ENCODE assay signal across 15 cellular contexts in genomic region chr15:100332231-100332630, GRCh38. TPM values are rescaled to one million over a fixed set of nuclear protein-coding genes. Genes with fewer than 3 reads are reported as not detected.
DNase-seq lines count a peak whose midpoint lies in the region; ATAC-seq and TF ChIP-seq lines count a peak whose summit lies in the region.
"Had no signal": no experiment of that assay in that cellular context is flagged by ENCODE, and none has a peak within 500 bp of the region (broad histone marks: within the 10 kb centered on the region; RNA-seq: fewer than 3 reads in every experiment).

No MANE protein-coding gene starts in this region.

- H3K9me3 ChIP-seq in colonic mucosa: no peaks in the 10 kb centered on the region
- H3K9me3 ChIP-seq: BLaER1 had no signal

- peak; percentile 40 for DNase-seq in activated CD8-positive, alpha-beta memory T cell treated with anti-CD3 and anti-CD28 coated beads, Interleukin-2, amount 50 U/mL, for 48 hours
- DNase-seq in activated CD8-positive, alpha-beta memory T cell treated with anti-CD3 and anti-CD28 coated beads, Interleukin-2, amount 50 U/mL, for 4 hours: no peak
- DNase-seq in natural killer cell (no peak), osteocyte (ENCODE audit: extremely low spot score, unreplicated experiment) (peak; percentile 71), colonic mucosa (no peak), midbrain (lab: John Stamatoyannopoulos, UW) (no peak)
- no peak for DNase-seq in natural killer cell treated with Interleukin-12 subunit alpha and Interleukin-12 subunit beta and Interleukin-15 and Interleukin-18, amount 100 ng/mL, for 72 hours (ENCODE audit: low spot score)
- DNase-seq: 8988T; CD4-positive, alpha-beta memory T cell; DMS79 treated with DMSO at 0.1 percent for 48 hours; EL; H9 had no signal

- no peak overlapping the region for H3K27ac ChIP-seq in colonic mucosa
- H3K27ac ChIP-seq: BLaER1 had no signal

- H3K27ac Mint-ChIP-seq in natural killer cell (no peak overlapping the region), osteocyte (ENCODE audit: unreplicated experiment) (no peak overlapping the region)
- no peak overlapping the region for H3K27ac Mint-ChIP-seq in natural killer cell treated with Interleukin-12 subunit alpha and Interleukin-12 subunit beta and Interleukin-15 and Interleukin-18, amount 100 ng/mL, for 72 hours
- H3K27ac Mint-ChIP-seq: CD14-positive monocyte, H9 had no signal

- H3K9ac ChIP-seq in colonic mucosa (ENCODE audit: low read depth in 2 of 2, low read length in 2 of 2): no peak overlapping the region
- H3K9ac ChIP-seq: BLaER1 had no signal

- H3K9me3 Mint-ChIP-seq in natural killer cell (no peaks in the 10 kb centered on the region), osteocyte (ENCODE audit: unreplicated experiment) (no peaks in the 10 kb centered on the region)
- no peaks in the 10 kb centered on the region for H3K9me3 Mint-ChIP-seq in natural killer cell treated with Interleukin-12 subunit alpha and Interleukin-12 subunit beta and Interleukin-15 and Interleukin-18, amount 100 ng/mL, for 72 hours
- H3K9me3 Mint-ChIP-seq: CD14-positive monocyte; CD4-positive, alpha-beta memory T cell; H9 had no signal

- ATAC-seq in natural killer cell: no peak
- no peak for ATAC-seq in natural killer cell treated with Interleukin-12 subunit alpha and Interleukin-12 subunit beta and Interleukin-15 and Interleukin-18, amount 100 ng/mL, for 72 hours
- ATAC-seq: GM12878 had no signal

- no peaks in the 10 kb centered on the region for H3K4me1 ChIP-seq in colonic mucosa

- peaks cover 56% of the 10 kb centered on the region in 2 donors for H3K4me1 Mint-ChIP-seq in natural killer cell
- H3K4me1 Mint-ChIP-seq in natural killer cell treated with Interleukin-12 subunit alpha and Interleukin-12 subunit beta and Interleukin-15 and Interleukin-18, amount 100 ng/mL, for 72 hours (ENCODE audit: low read depth in 2 of 2): peaks cover 38 to 60% of the 10 kb centered on the region in 2 donors
- no peaks in the 10 kb centered on the region for H3K4me1 Mint-ChIP-seq in osteocyte (ENCODE audit: unreplicated experiment)
- H3K4me1 Mint-ChIP-seq: CD14-positive monocyte had no signal

- peak overlapping the region; percentile 21 for H3K4me3 Mint-ChIP-seq in natural killer cell
- H3K4me3 Mint-ChIP-seq in natural killer cell treated with Interleukin-12 subunit alpha and Interleukin-12 subunit beta and Interleukin-15 and Interleukin-18, amount 100 ng/mL, for 72 hours: no peak overlapping the region
- H3K4me3 Mint-ChIP-seq in osteocyte (ENCODE audit: unreplicated experiment): no peak overlapping the region
- H3K4me3 Mint-ChIP-seq: CD14-positive monocyte, H9 had no signal

- no peaks in the 10 kb centered on the region for H3K36me3 Mint-ChIP-seq in natural killer cell
- no peaks in the 10 kb centered on the region for H3K36me3 Mint-ChIP-seq in natural killer cell treated with Interleukin-12 subunit alpha and Interleukin-12 subunit beta and Interleukin-15 and Interleukin-18, amount 100 ng/mL, for 72 hours
- H3K36me3 Mint-ChIP-seq in osteocyte (ENCODE audit: unreplicated experiment): no peaks in the 10 kb centered on the region
- H3K36me3 Mint-ChIP-seq: CD14-positive monocyte had no signal

- intact Hi-C loops in natural killer cell (cut with micrococcal nuclease) (no loop called here), colonic mucosa (cut with DNase I) (no loop called here)

- TF ChIP-seq CTCF in natural killer cell (IDR thresholded peaks at IDR 0.05) (no peak), osteocyte (IDR thresholded peaks at IDR 0.05) (no peak), colonic mucosa (IDR thresholded peaks at IDR 0.05) (no peak)

- no peak overlapping the region for H3K4me3 ChIP-seq in colonic mucosa
- H3K4me3 ChIP-seq: BLaER1, GM12878 had no signal

- peaks cover 0 to 7% of the 10 kb centered on the region in 2 donors for H3K27me3 Mint-ChIP-seq in natural killer cell (ENCODE audit: low read depth in 2 of 2)
- peaks cover 0 to 3% of the 10 kb centered on the region in 2 donors for H3K27me3 Mint-ChIP-seq in natural killer cell treated with Interleukin-12 subunit alpha and Interleukin-12 subunit beta and Interleukin-15 and Interleukin-18, amount 100 ng/mL, for 72 hours
- no peaks in the 10 kb centered on the region for H3K27me3 Mint-ChIP-seq in osteocyte (ENCODE audit: unreplicated experiment)
- H3K27me3 Mint-ChIP-seq: CD4-positive, alpha-beta memory T cell had no signal

- no peaks in the 10 kb centered on the region for H3K36me3 ChIP-seq in colonic mucosa
- H3K36me3 ChIP-seq: BLaER1 had no signal

- no peaks in the 10 kb centered on the region for H3K27me3 ChIP-seq in colonic mucosa
- H3K27me3 ChIP-seq: BLaER1 had no signal

RNA-seq across cellular contexts. Expression of gene ADAMTS17, which starts 9.5 kb away (rescaled TPM):
- 1 to 10 TPM; 4.8 to 9.5 (median 5.3) TPM for total RNA-seq in natural killer cell
- under 1 TPM; 0.31 to 0.59 TPM for total RNA-seq in natural killer cell treated with Interleukin-12 subunit alpha and Interleukin-12 subunit beta and Interleukin-15 and Interleukin-18, amount 100 ng/mL, for 72 hours
- total RNA-seq in osteocyte: 0.39 and 1.5 TPM in 2 replicates
- total RNA-seq in colonic mucosa: 1 to 10 TPM; 4.2 to 8.3 TPM

Comparison
In these comparisons a context has a peak if more than half of its experiments do, and no peak if none do; other contexts are left out.
1. DNase-seq: peak in activated CD8-positive, alpha-beta memory T cell treated with anti-CD3 and anti-CD28 coated beads, Interleukin-2, amount 50 U/mL, for 48 hours (single experiment) and osteocyte (single experiment); none in activated CD8-positive, alpha-beta memory T cell treated with anti-CD3 and anti-CD28 coated beads, Interleukin-2, amount 50 U/mL, for 4 hours (single experiment), natural killer cell (single experiment), natural killer cell treated with Interleukin-12 subunit alpha and Interleukin-12 subunit beta and Interleukin-15 and Interleukin-18, amount 100 ng/mL, for 72 hours (single experiment), colonic mucosa (single experiment) and midbrain (single experiment).